Comparison of ENCODE assay signal across 10 cellular contexts in the genomic region with DNA sequence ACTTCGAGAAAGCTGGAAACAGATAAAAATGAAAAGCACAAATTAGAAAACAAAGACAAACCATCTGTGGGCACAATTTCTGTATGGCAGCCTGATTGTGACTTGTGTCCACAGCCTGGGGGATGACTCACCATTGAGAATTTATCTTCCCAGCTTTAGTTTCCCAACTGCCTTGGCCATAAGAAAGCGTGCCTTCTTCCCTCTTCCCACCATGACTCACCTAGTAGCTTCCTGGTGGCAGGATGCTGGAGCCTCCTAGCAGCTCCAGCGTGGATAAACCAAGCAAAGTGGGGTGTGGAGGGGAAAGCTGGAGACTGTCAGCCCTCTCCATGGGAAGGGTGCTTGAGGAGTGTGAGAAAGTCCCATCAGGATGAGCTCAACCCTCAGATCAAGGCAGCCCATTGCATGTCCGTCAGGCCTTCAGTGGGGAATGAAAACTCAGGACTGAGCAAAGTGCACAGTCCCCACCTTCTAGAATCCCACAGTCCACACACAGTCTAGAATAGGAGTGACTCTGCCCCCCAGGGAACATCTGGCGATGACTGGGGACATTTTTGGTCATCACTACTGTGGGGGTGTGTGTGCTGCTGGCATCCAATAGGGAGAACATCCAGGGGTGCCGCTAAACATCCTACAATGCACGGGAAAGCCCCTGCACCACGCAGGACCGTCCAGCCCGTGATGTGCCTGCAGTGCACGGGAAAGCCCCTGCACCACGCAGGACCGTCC.
DNase-seq lines count a peak whose midpoint lies in the region; ATAC-seq and TF ChIP-seq lines count a peak whose summit lies in the region.
"Had no signal": no experiment of that assay in that cellular context is flagged by ENCODE, and none has a peak within 500 bp of the region (broad histone marks: within the 10 kb centered on the region; RNA-seq: fewer than 3 reads in every experiment).

No MANE protein-coding gene starts in this region.

- ATAC-seq in GM19324 (IDR thresholded peaks at IDR 0.05; ENCODE audit: low FRiP score, unreplicated experiment) = no peak
- no peak for ATAC-seq in HG03095 (IDR thresholded peaks at IDR 0.05; ENCODE audit: unreplicated experiment)

- no peak overlapping the region for H3K4me3 ChIP-seq in choroid plexus epithelial cell (ENCODE audit: low read depth, low read length)
- H3K4me3 ChIP-seq in tibial artery = no peak overlapping the region

- no peak for TF ChIP-seq CTCF in choroid plexus epithelial cell (conservative IDR thresholded peaks at IDR 0.05; ENCODE audit: low read depth, low read length)
- no peak for TF ChIP-seq CTCF in tibial artery (IDR thresholded peaks at IDR 0.05)

- H3K9me3 ChIP-seq in tibial artery = no peaks in the 10 kb centered on the region

- no peaks in the 10 kb centered on the region for H3K27me3 ChIP-seq in tibial artery

- DNase-seq in COLO829 (ENCODE audit: low spot score) = peak; percentile 85
- DNase-seq in NCI-H226 = peak; percentile 88
- DNase-seq in choroid plexus epithelial cell (ENCODE audit: low read depth) = peak; percentile 67
- peak; percentile 50 for DNase-seq in non-pigmented ciliary epithelial cell (ENCODE audit: low read depth)
- no peak for DNase-seq in C1 segment of cervical spinal cord (lab: John Stamatoyannopoulos, UW)
- no peak for DNase-seq in tibial artery
- DNase-seq: Karpas-422, RPMI8226 had no signal

- H3K27ac ChIP-seq in tibial artery = no peak overlapping the region

- no peaks in the 10 kb centered on the region for H3K36me3 ChIP-seq in tibial artery

- peaks cover 0 to 16% (median 9%) of the 10 kb centered on the region in 4 donors for H3K4me1 ChIP-seq in tibial artery

- intact Hi-C loops in tibial artery (cut with DNase I; ENCODE audit: low total_unique reads) = no loop called here

Comparison
In these comparisons a context has a peak if more than half of its experiments do, and no peak if none do; other contexts are left out.
1. DNase-seq: peak in COLO829 (single experiment), NCI-H226 (single experiment), choroid plexus epithelial cell (single experiment) and non-pigmented ciliary epithelial cell (single experiment); none in C1 segment of cervical spinal cord (0 of 14) and tibial artery (0 of 2).